8 cellular contexts compared by ENCODE assay signal in genomic region chr3:49703443-49703927, GRCh38. TPM values are rescaled to one million over a fixed set of nuclear protein-coding genes. Genes with fewer than 3 reads are reported as not detected.
A peak's percentile ranks its signal among the peaks of the same experiment; 100 is the strongest.
DNase-seq lines count a peak whose midpoint lies in the region; ATAC-seq and TF ChIP-seq lines count a peak whose summit lies in the region.

No MANE protein-coding gene starts in this region.

- H3K27me3 Mint-ChIP-seq in activated naive CD8-positive, alpha-beta T cell treated with anti-CD3 and anti-CD28 coated beads, Interleukin-2, amount 10 ng/mL, durations not matched to agents 7 days and 5 days = no peaks in the 10 kb centered on the region

- no peaks in the 10 kb centered on the region for H3K36me3 Mint-ChIP-seq in activated naive CD8-positive, alpha-beta T cell treated with anti-CD3 and anti-CD28 coated beads, Interleukin-2, amount 10 ng/mL, durations not matched to agents 7 days and 5 days

- no peaks in the 10 kb centered on the region for H3K79me2 ChIP-seq in KMS-11 (ENCODE audit: insufficient read depth, low read depth)

- H3K27ac ChIP-seq in KMS-11 (no peak overlapping the region), cardiac muscle cell (no peak overlapping the region)

- H4K20me1 ChIP-seq in KMS-11 (ENCODE audit: insufficient read depth) = no peaks in the 10 kb centered on the region

- H3K36me3 ChIP-seq in KMS-11 (ENCODE audit: insufficient read depth) (no peaks in the 10 kb centered on the region), cardiac muscle cell (no peaks in the 10 kb centered on the region)

- no peaks in the 10 kb centered on the region for H3K9me3 Mint-ChIP-seq in activated naive CD8-positive, alpha-beta T cell treated with anti-CD3 and anti-CD28 coated beads, Interleukin-2, amount 10 ng/mL, durations not matched to agents 7 days and 5 days

- no peak overlapping the region for H3K9ac ChIP-seq in KMS-11

- H3K9me3 ChIP-seq in cardiac muscle cell (ENCODE audit: low read depth) = no peaks in the 10 kb centered on the region

- ATAC-seq in GM18858 (IDR thresholded peaks at IDR 0.05; ENCODE audit: unreplicated experiment) = peak; percentile 77
- peak; percentile 92 for ATAC-seq in SK-N-SH treated with all-trans-retinoic acid at 6 μM for 48 hours
- peak; percentile 97 for ATAC-seq in activated naive CD8-positive, alpha-beta T cell treated with anti-CD3 and anti-CD28 coated beads, Interleukin-2, amount 10 ng/mL, durations not matched to agents 7 days and 5 days (ENCODE audit: low read depth)
- ATAC-seq in GM21529 (IDR thresholded peaks at IDR 0.05; ENCODE audit: unreplicated experiment) = no peak

- H3K27ac Mint-ChIP-seq in activated naive CD8-positive, alpha-beta T cell treated with anti-CD3 and anti-CD28 coated beads, Interleukin-2, amount 10 ng/mL, durations not matched to agents 7 days and 5 days = peak overlapping the region; percentile 61

- POLR2A ChIA-PET in activated naive CD8-positive, alpha-beta T cell treated with anti-CD3 and anti-CD28 coated beads, Interleukin-2, amount 10 ng/mL, durations not matched to agents 7 days and 5 days (lab: Charles Lee) = interaction anchor here (1.0 to 1.4 kb wide), 3 partner anchors 19 to 141 kb away, joined by 3 to 5 read pairs (median 3); partner anchors contain the start of gene INKA1

- TF ChIP-seq CTCF in KMS-11 (conservative IDR thresholded peaks at IDR 0.05; ENCODE audit: low read depth, low read length) (peak; percentile 59), cardiac muscle cell (IDR thresholded peaks at IDR 0.05; ENCODE audit: low read depth, low read length) (peak; percentile 87), retinal pigment epithelial cell (conservative IDR thresholded peaks at IDR 0.05; ENCODE audit: low read depth, low read length) (peak; percentile 91)

- no peak overlapping the region for H3K4me2 ChIP-seq in KMS-11

- no peak overlapping the region for H3K4me3 Mint-ChIP-seq in activated naive CD8-positive, alpha-beta T cell treated with anti-CD3 and anti-CD28 coated beads, Interleukin-2, amount 10 ng/mL, durations not matched to agents 7 days and 5 days

- H2AFZ ChIP-seq in KMS-11 (ENCODE audit: low read depth) = no peak overlapping the region

- H3K4me3 ChIP-seq in KMS-11 (IDR thresholded peaks at IDR 0.05; ENCODE audit: insufficient read depth, low read depth, low read length) = no peak overlapping the region
- H3K4me3 ChIP-seq in cardiac muscle cell = no peak overlapping the region
- H3K4me3 ChIP-seq in retinal pigment epithelial cell (ENCODE audit: low read length) = no peak overlapping the region

- peaks cover 5% of the 10 kb centered on the region for H3K4me1 Mint-ChIP-seq in activated naive CD8-positive, alpha-beta T cell treated with anti-CD3 and anti-CD28 coated beads, Interleukin-2, amount 10 ng/mL, durations not matched to agents 7 days and 5 days

- DNase-seq in AG20443 (ENCODE audit: low spot score) = peak; percentile 92
- DNase-seq in activated naive CD8-positive, alpha-beta T cell treated with anti-CD3 and anti-CD28 coated beads, Interleukin-2, amount 10 ng/mL, durations not matched to agents 7 days and 5 days = peak; percentile 70
- DNase-seq in cardiac muscle cell (ENCODE audit: low read depth in 1 of 2, low spot score in 1 of 2) = peak; percentile 68 to 72
- DNase-seq in retinal pigment epithelial cell (ENCODE audit: low read depth) = no peak

- H3K27me3 ChIP-seq in KMS-11 (ENCODE audit: insufficient read depth, low read depth) = no peaks in the 10 kb centered on the region
- H3K27me3 ChIP-seq in cardiac muscle cell = no peaks in the 10 kb centered on the region

- H3K4me1 ChIP-seq in KMS-11 (ENCODE audit: low read depth, poor library complexity, severe bottlenecking) (no peaks in the 10 kb centered on the region), cardiac muscle cell (ENCODE audit: low read depth) (no peaks in the 10 kb centered on the region)

TF ChIP-seq in SK-N-SH treated with all-trans-retinoic acid at 6 μM for 48 hours, 23 proteins besides CTCF, POLR2A, EP300 and RAD21:
- TF ChIP-seq ZNF70 (CRISPR knock-in tag; IDR thresholded peaks at IDR 0.05) (no peak), ZC3H10 (CRISPR knock-in tag; IDR thresholded peaks at IDR 0.05) (no peak), RARB (CRISPR knock-in tag; IDR thresholded peaks at IDR 0.05) (no peak), GLIS3 (CRISPR knock-in tag; IDR thresholded peaks at IDR 0.05) (no peak), ESRRG (CRISPR knock-in tag; IDR thresholded peaks at IDR 0.05) (no peak), ZNF565 (CRISPR knock-in tag; conservative IDR thresholded peaks at IDR 0.05; ENCODE audit: low read depth) (no peak), CSDC2 (CRISPR knock-in tag; IDR thresholded peaks at IDR 0.05) (no peak), ISL1 (CRISPR knock-in tag; IDR thresholded peaks at IDR 0.05) (no peak), ZFP30 (CRISPR knock-in tag; IDR thresholded peaks at IDR 0.05) (no peak), POU6F1 (CRISPR knock-in tag; IDR thresholded peaks at IDR 0.05; ENCODE audit: borderline replicate concordance, low read depth) (no peak), PPARA (CRISPR knock-in tag; IDR thresholded peaks at IDR 0.05; ENCODE audit: borderline replicate concordance) (no peak), ZNF8 (CRISPR knock-in tag; IDR thresholded peaks at IDR 0.05) (no peak)
- TF ChIP-seq, protein P1, sequence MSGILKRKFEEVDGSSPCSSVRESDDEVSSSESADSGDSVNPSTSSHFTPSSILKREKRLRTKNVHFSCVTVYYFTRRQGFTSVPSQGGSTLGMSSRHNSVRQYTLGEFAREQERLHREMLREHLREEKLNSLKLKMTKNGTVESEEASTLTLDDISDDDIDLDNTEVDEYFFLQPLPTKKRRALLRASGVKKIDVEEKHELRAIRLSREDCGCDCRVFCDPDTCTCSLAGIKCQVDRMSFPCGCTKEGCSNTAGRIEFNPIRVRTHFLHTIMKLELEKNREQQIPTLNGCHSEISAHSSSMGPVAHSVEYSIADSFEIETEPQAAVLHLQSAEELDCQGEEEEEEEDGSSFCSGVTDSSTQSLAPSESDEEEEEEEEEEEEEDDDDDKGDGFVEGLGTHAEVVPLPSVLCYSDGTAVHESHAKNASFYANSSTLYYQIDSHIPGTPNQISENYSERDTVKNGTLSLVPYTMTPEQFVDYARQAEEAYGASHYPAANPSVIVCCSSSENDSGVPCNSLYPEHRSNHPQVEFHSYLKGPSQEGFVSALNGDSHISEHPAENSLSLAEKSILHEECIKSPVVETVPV (CRISPR knock-in tag; IDR thresholded peaks at IDR 0.05) = no peak
TF ChIP-seq in SK-N-SH treated with all-trans-retinoic acid at 6 μM for 48 hours: peak in this region for 0.

RNA-seq across cellular contexts. Expression of gene RNF123, which starts 14.1 kb away (rescaled TPM):
- 10 to 100 TPM; 53.2 to 56.5 TPM for total RNA-seq in activated naive CD8-positive, alpha-beta T cell treated with anti-CD3 and anti-CD28 coated beads, Interleukin-2, amount 10 ng/mL, durations not matched to agents 7 days and 5 days
- 41.7 and 51.1 TPM in 2 replicates for total RNA-seq in cardiac muscle cell
- polyA plus RNA-seq in cardiac muscle cell = 35.5 and 42.3 TPM in 2 replicates

RNA-seq across cellular contexts. Expression of gene MST1, which starts 14.2 kb away (rescaled TPM):
- total RNA-seq in activated naive CD8-positive, alpha-beta T cell treated with anti-CD3 and anti-CD28 coated beads, Interleukin-2, amount 10 ng/mL, durations not matched to agents 7 days and 5 days = 10 to 100 TPM; 10.3 to 11.0 TPM
- 41.5 and 48.7 TPM in 2 replicates for total RNA-seq in cardiac muscle cell
- polyA plus RNA-seq in cardiac muscle cell = 31.3 and 37.4 TPM in 2 replicates

RNA-seq across cellular contexts. Expression of gene AMIGO3, which starts 16.0 kb away (rescaled TPM):
- total RNA-seq in activated naive CD8-positive, alpha-beta T cell treated with anti-CD3 and anti-CD28 coated beads, Interleukin-2, amount 10 ng/mL, durations not matched to agents 7 days and 5 days = 1 to 10 TPM in 1 of 2 experiments, under 1 TPM in 1; 0.61 to 2.0 TPM
- 2.3 and 5.2 TPM in 2 replicates for total RNA-seq in cardiac muscle cell
- 0.46 and 2.6 TPM in 2 replicates for polyA plus RNA-seq in cardiac muscle cell

RNA-seq across cellular contexts. Expression of gene GMPPB, which starts 20.3 kb away (rescaled TPM):
- total RNA-seq in activated naive CD8-positive, alpha-beta T cell treated with anti-CD3 and anti-CD28 coated beads, Interleukin-2, amount 10 ng/mL, durations not matched to agents 7 days and 5 days = 10 to 100 TPM; 35.4 to 39.9 TPM
- 27.6 and 41.3 TPM in 2 replicates for total RNA-seq in cardiac muscle cell
- polyA plus RNA-seq in cardiac muscle cell = 23.9 and 29.3 TPM in 2 replicates

RNA-seq across cellular contexts. Expression of gene APEH, which starts 29.3 kb away (rescaled TPM):
- total RNA-seq in activated naive CD8-positive, alpha-beta T cell treated with anti-CD3 and anti-CD28 coated beads, Interleukin-2, amount 10 ng/mL, durations not matched to agents 7 days and 5 days = 100 to 1,000 TPM; 148 to 165 TPM
- total RNA-seq in cardiac muscle cell = 165 and 185 TPM in 2 replicates
- polyA plus RNA-seq in cardiac muscle cell = 216 and 247 TPM in 2 replicates
